20 cellular contexts compared by ENCODE assay signal in the genomic region with DNA sequence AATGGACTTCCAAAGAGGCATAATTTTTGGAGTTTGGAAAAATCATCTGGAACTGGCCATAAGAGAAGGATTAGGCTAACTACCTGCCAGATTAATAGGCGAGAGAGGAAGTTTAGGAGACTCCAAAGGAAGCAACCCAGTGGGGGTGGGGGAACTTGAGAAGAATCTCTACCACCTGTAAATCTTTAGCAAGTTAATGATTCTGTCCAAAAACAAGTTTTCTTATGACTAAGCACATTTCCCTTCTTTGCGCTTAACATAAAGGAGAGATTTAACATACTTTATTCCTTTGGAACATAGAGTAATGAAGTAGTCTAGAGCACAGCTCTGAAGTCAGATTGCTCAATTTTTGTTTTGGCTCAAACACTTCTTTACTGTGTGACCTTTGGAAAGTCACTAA. TPM values are rescaled to one million over a fixed set of nuclear protein-coding genes. Genes with fewer than 3 reads are reported as not detected.
DNase-seq lines count a peak whose midpoint lies in the region; ATAC-seq and TF ChIP-seq lines count a peak whose summit lies in the region.
"Had no signal": no experiment of that assay in that cellular context is flagged by ENCODE, and none has a peak within 500 bp of the region (broad histone marks: within the 10 kb centered on the region; RNA-seq: fewer than 3 reads in every experiment).

No MANE protein-coding gene starts in this region.

- H2AK5ac ChIP-seq in mesenchymal stem cell (ENCODE audit: low read length, severe bottlenecking): no peak overlapping the region

- peak overlapping the region; percentile 54 for H3K4me2 ChIP-seq in PC-3 (ENCODE audit: low read length)
- H3K4me2 ChIP-seq in smooth muscle cell: no peak overlapping the region
- H3K4me2 ChIP-seq in MM.1S (ENCODE audit: low read depth, low read length): no peak overlapping the region
- no peak overlapping the region for H3K4me2 ChIP-seq in mesenchymal stem cell (ENCODE audit: low read length, poor library complexity, severe bottlenecking)
- H3K4me2 ChIP-seq: BLaER1 treated with 17β-estradiol and CSF1 and Interleukin-3, amounts not matched to agents 10 nM and 100 nM had no signal

- H3F3A ChIP-seq in PC-3 (ENCODE audit: low read length, unreplicated experiment): no peaks in the 10 kb centered on the region
- H3F3A ChIP-seq in smooth muscle cell (ENCODE audit: low read depth): peaks cover 4% of the 10 kb centered on the region
- no peaks in the 10 kb centered on the region for H3F3A ChIP-seq in MM.1S (ENCODE audit: insufficient read depth, low read length)

- 94% methylated on average over 2 of the region's 2 CpGs for WGBS in smooth muscle cell (ENCODE audit: low lambda C conversion rate)
- WGBS in mesenchymal stem cell: 100% methylated on average over 1 of the region's 2 CpGs

- H4K8ac ChIP-seq in mesenchymal stem cell (ENCODE audit: low read length): no peak overlapping the region

- H2BK12ac ChIP-seq in mesenchymal stem cell (ENCODE audit: low read length in 2 of 2): no peak overlapping the region

- POLR2A ChIA-PET in PC-3 (lab: Charles Lee; ENCODE audit: unreplicated experiment): no interaction called here

- H3K79me2 ChIP-seq in PC-3 (ENCODE audit: low read length) (no peaks in the 10 kb centered on the region), smooth muscle cell (ENCODE audit: low read depth) (no peaks in the 10 kb centered on the region), MM.1S (ENCODE audit: low read length) (no peaks in the 10 kb centered on the region)

- peak overlapping the region; percentile 99 for H3K27ac ChIP-seq in PC-3 (ENCODE audit: low read length)
- H3K27ac ChIP-seq in smooth muscle cell (ENCODE audit: low read depth): peak overlapping the region; percentile 30
- H3K27ac ChIP-seq in MM.1S (ENCODE audit: low read length): no peak overlapping the region
- H3K27ac ChIP-seq in mesenchymal stem cell (ENCODE audit: low read length, poor library complexity, severe bottlenecking): no peak overlapping the region
- H3K27ac ChIP-seq: BLaER1 treated with 17β-estradiol and CSF1 and Interleukin-3, amounts not matched to agents 10 nM and 100 nM had no signal

- H3K9me3 ChIP-seq in PC-3 (ENCODE audit: low read length) (no peaks in the 10 kb centered on the region), smooth muscle cell (replicated peaks; ENCODE audit: low read depth) (peaks cover 4% of the 10 kb centered on the region), MM.1S (replicated peaks; ENCODE audit: insufficient read depth, low read length) (no peaks in the 10 kb centered on the region), mesenchymal stem cell (ENCODE audit: control insufficient read depth, low read length) (peaks cover 2% of the 10 kb centered on the region)
- H3K9me3 ChIP-seq: BE2C had no signal

- no peak overlapping the region for H3K4ac ChIP-seq in mesenchymal stem cell (ENCODE audit: low read depth in 1 of 2, low read length in 2 of 2)

- no peak overlapping the region for H2BK15ac ChIP-seq in mesenchymal stem cell (ENCODE audit: low read depth, poor library complexity, severe bottlenecking)

- H3K23ac ChIP-seq in mesenchymal stem cell (ENCODE audit: low read length in 2 of 2): no peak overlapping the region

- no peak overlapping the region for H4K91ac ChIP-seq in mesenchymal stem cell (ENCODE audit: low read length)

- H3K18ac ChIP-seq in mesenchymal stem cell (ENCODE audit: low read depth in 1 of 2, low read length in 2 of 2): no peak overlapping the region

- DNase-seq in PC-3 (no peak), fibroblast of villous mesenchyme (ENCODE audit: low read depth) (peak; percentile 41), kidney tubule cell (ENCODE audit: low spot score) (peak; percentile 76), smooth muscle cell (lab: John Stamatoyannopoulos, UW; ENCODE audit: unreplicated experiment) (no peak), T-helper 9 cell (no peak), activated T-cell treated with anti-CD3 and anti-CD28 coated beads for 4 hours (no peak), MM.1S (no peak), mesenchymal stem cell (no peak)
- DNase-seq: ACHN; AML-193; BE2C; CD4-positive, alpha-beta T cell; CD8-positive, alpha-beta memory T cell; DMS 273 treated with DMSO at 0.1 percent for 48 hours; DMS79; GDM1; GOT3; H7 had no signal

- H2AFZ ChIP-seq in PC-3 (ENCODE audit: low read length) (no peak overlapping the region), smooth muscle cell (ENCODE audit: low read depth) (no peak overlapping the region), MM.1S (ENCODE audit: low read length) (no peak overlapping the region), mesenchymal stem cell (ENCODE audit: low read depth, low read length) (no peak overlapping the region)

- BruUV-seq in PC-3 (replicated peaks; lab: Mats Ljungman, UMichigan): no TSS peak

- no peak for ATAC-seq in PC-3

- CTCF ChIA-PET in PC-3 (lab: Charles Lee): no interaction called here

- no peak overlapping the region for H3K4me3 ChIP-seq in PC-3 (ENCODE audit: low read length)
- H3K4me3 ChIP-seq in fibroblast of villous mesenchyme (ENCODE audit: low read depth, low read length): no peak overlapping the region
- H3K4me3 ChIP-seq in smooth muscle cell: no peak overlapping the region
- H3K4me3 ChIP-seq in MM.1S (ENCODE audit: low read length): no peak overlapping the region
- H3K4me3 ChIP-seq in mesenchymal stem cell (ENCODE audit: insufficient read depth in 1 of 2, low read depth in 1 of 2, low read length in 2 of 2): no peak overlapping the region
- H3K4me3 ChIP-seq: BLaER1 treated with 17β-estradiol and CSF1 and Interleukin-3, amounts not matched to agents 10 nM and 100 nM had no signal

- H3K27me3 ChIP-seq in PC-3 (ENCODE audit: low read length) (no peaks in the 10 kb centered on the region), smooth muscle cell (ENCODE audit: low read depth) (no peaks in the 10 kb centered on the region), MM.1S (replicated peaks; ENCODE audit: insufficient read depth, low read length) (no peaks in the 10 kb centered on the region), mesenchymal stem cell (ENCODE audit: control insufficient read depth in 1 of 2, insufficient read depth in 1 of 2, low read length in 2 of 2) (no peaks in the 10 kb centered on the region)
- H3K27me3 ChIP-seq: BE2C; BLaER1 treated with 17β-estradiol and CSF1 and Interleukin-3, amounts not matched to agents 10 nM and 100 nM had no signal

- intact Hi-C loops in PC-3 (cut with micrococcal nuclease): no loop called here

- H4K20me1 ChIP-seq in PC-3 (ENCODE audit: low read length) (no peaks in the 10 kb centered on the region), smooth muscle cell (ENCODE audit: low read depth) (no peaks in the 10 kb centered on the region), MM.1S (ENCODE audit: insufficient read depth, low read length) (no peaks in the 10 kb centered on the region)
- H4K20me1 ChIP-seq: BLaER1 treated with 17β-estradiol and CSF1 and Interleukin-3, amounts not matched to agents 10 nM and 100 nM had no signal

- H3K36me3 ChIP-seq in PC-3 (ENCODE audit: low read depth, low read length) (no peaks in the 10 kb centered on the region), smooth muscle cell (ENCODE audit: low read depth) (no peaks in the 10 kb centered on the region), MM.1S (replicated peaks; ENCODE audit: insufficient read depth, low read length) (no peaks in the 10 kb centered on the region), mesenchymal stem cell (ENCODE audit: control insufficient read depth in 1 of 2, insufficient read depth in 2 of 2, low read depth in 1 of 2, low read length in 2 of 2) (no peaks in the 10 kb centered on the region)
- H3K36me3 ChIP-seq: BE2C; BLaER1 treated with 17β-estradiol and CSF1 and Interleukin-3, amounts not matched to agents 10 nM and 100 nM had no signal

- H3K79me1 ChIP-seq in mesenchymal stem cell (replicated peaks; ENCODE audit: low read length, poor library complexity, severe bottlenecking): no peaks in the 10 kb centered on the region

- no peak overlapping the region for H3K14ac ChIP-seq in mesenchymal stem cell (ENCODE audit: low read length in 2 of 2)

- H3K4me1 ChIP-seq in PC-3 (ENCODE audit: insufficient read depth, low read length) (peaks cover 37% of the 10 kb centered on the region), smooth muscle cell (ENCODE audit: low read depth) (no peaks in the 10 kb centered on the region), MM.1S (ENCODE audit: low read length) (no peaks in the 10 kb centered on the region), mesenchymal stem cell (ENCODE audit: control insufficient read depth, insufficient read depth, low read depth, low read length) (peaks cover 2% of the 10 kb centered on the region)
- H3K4me1 ChIP-seq: BE2C; BLaER1 treated with 17β-estradiol and CSF1 and Interleukin-3, amounts not matched to agents 10 nM and 100 nM had no signal

- TF ChIP-seq CTCF in PC-3 (conservative IDR thresholded peaks at IDR 0.05; ENCODE audit: low read depth, low read length): no peak
- no peak for TF ChIP-seq CTCF in fibroblast of villous mesenchyme (IDR thresholded peaks at IDR 0.05; ENCODE audit: insufficient read depth, low read depth, low read length)
- TF ChIP-seq CTCF in smooth muscle cell (IDR thresholded peaks at IDR 0.05; ENCODE audit: borderline replicate concordance, insufficient read depth, poor library complexity, severe bottlenecking): no peak
- no peak for TF ChIP-seq CTCF in MM.1S (IDR thresholded peaks at IDR 0.05; ENCODE audit: low read length)

- no peak overlapping the region for H2BK120ac ChIP-seq in mesenchymal stem cell (ENCODE audit: low read depth, low read length)

- H3K9ac ChIP-seq in PC-3 (ENCODE audit: low read length) (peak overlapping the region; percentile 78), smooth muscle cell (ENCODE audit: low read depth) (no peak overlapping the region), MM.1S (ENCODE audit: low read length) (no peak overlapping the region), mesenchymal stem cell (ENCODE audit: low read length) (no peak overlapping the region)
- H3K9ac ChIP-seq: BLaER1 treated with 17β-estradiol and CSF1 and Interleukin-3, amounts not matched to agents 10 nM and 100 nM had no signal

- no peaks in the 10 kb centered on the region for H3K9me2 ChIP-seq in PC-3 (replicated peaks; ENCODE audit: low read length)
- no peaks in the 10 kb centered on the region for H3K9me2 ChIP-seq in MM.1S (replicated peaks; ENCODE audit: insufficient read depth, low read length)

- no peak overlapping the region for H2BK5ac ChIP-seq in mesenchymal stem cell (ENCODE audit: low read depth, low read length, poor library complexity, severe bottlenecking)

RNA-seq across cellular contexts. Expression of a gene that starts 58.2 kb away (rescaled TPM):
- total RNA-seq in PC-3 (2014; rRNA removed) (not detected in 2 replicates), fibroblast of villous mesenchyme (42.5 and 104 TPM in 2 replicates), smooth muscle cell (99.2 and 114 TPM in 2 replicates)
- 27.7 and 31.5 TPM in 2 replicates for polyA plus RNA-seq in smooth muscle cell
- 90.6 TPM for polyA plus RNA-seq in mesenchymal stem cell (2013, experiment 1 of 2)
- polyA plus RNA-seq in mesenchymal stem cell (2013, experiment 2 of 2): 85.6 TPM
- total RNA-seq: CD8-positive, alpha-beta memory T cell had no signal
- polyA plus RNA-seq: CD14-positive monocyte; CD8-positive, alpha-beta memory T cell had no signal

Comparison
In these comparisons a context has a peak if more than half of its experiments do, and no peak if none do; other contexts are left out.
1. DNase-seq: peak in fibroblast of villous mesenchyme (single experiment) and kidney tubule cell (single experiment); none in PC-3 (single experiment), smooth muscle cell (single experiment), T-helper 9 cell (single experiment), activated T-cell treated with anti-CD3 and anti-CD28 coated beads for 4 hours (single experiment), MM.1S (single experiment) and mesenchymal stem cell (single experiment).
2. H3K27ac ChIP-seq: peak in PC-3 (single experiment) and smooth muscle cell (single experiment); none in MM.1S (single experiment) and mesenchymal stem cell (single experiment).
3. RNA of a gene that starts 58.2 kb away (total RNA-seq): 99.2 to 114 TPM in smooth muscle cell and 42.5 to 104 TPM in fibroblast of villous mesenchyme; not detected in PC-3; every median in the first group is over 10 times any median in the second.